ENCODE assay signal across 8 cellular contexts in the genomic region with DNA sequence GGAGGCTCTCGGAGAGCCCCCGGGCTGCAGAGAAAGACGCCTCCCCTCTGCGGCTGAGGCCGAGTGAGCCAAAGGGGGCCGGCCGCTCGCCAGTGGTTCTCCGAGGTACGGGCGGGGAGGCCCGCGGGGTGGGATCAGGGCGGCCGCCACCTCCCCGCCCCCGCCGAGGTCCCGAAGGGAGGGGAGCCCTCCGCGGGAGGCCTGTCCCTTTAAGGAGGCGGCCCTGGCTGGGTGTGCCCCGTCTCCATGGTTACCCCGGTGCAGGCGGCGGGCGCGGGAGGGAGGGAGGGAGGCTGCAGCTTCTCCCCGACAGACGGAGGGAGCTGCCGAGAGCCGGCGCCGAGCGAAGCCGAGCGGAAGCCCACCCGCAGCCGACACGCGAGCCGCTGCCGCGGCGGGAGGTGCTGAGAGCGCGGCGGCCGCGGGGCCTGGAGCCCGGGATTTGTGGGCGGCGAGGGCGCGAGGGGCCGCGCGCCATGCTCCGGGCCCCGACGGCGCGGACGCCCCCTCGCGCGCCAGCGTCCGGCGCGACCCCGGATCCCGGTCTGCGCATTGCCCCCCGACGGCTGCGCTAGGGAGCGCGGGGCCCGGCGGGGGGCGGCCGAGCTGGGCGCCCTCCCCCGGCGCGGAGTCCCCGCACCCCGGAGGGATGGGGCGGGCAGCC. TPM values are rescaled to one million over a fixed set of nuclear protein-coding genes. Genes with fewer than 3 reads are reported as not detected.
DNase-seq lines count a peak whose midpoint lies in the region; ATAC-seq and TF ChIP-seq lines count a peak whose summit lies in the region.

A gene with protein sequence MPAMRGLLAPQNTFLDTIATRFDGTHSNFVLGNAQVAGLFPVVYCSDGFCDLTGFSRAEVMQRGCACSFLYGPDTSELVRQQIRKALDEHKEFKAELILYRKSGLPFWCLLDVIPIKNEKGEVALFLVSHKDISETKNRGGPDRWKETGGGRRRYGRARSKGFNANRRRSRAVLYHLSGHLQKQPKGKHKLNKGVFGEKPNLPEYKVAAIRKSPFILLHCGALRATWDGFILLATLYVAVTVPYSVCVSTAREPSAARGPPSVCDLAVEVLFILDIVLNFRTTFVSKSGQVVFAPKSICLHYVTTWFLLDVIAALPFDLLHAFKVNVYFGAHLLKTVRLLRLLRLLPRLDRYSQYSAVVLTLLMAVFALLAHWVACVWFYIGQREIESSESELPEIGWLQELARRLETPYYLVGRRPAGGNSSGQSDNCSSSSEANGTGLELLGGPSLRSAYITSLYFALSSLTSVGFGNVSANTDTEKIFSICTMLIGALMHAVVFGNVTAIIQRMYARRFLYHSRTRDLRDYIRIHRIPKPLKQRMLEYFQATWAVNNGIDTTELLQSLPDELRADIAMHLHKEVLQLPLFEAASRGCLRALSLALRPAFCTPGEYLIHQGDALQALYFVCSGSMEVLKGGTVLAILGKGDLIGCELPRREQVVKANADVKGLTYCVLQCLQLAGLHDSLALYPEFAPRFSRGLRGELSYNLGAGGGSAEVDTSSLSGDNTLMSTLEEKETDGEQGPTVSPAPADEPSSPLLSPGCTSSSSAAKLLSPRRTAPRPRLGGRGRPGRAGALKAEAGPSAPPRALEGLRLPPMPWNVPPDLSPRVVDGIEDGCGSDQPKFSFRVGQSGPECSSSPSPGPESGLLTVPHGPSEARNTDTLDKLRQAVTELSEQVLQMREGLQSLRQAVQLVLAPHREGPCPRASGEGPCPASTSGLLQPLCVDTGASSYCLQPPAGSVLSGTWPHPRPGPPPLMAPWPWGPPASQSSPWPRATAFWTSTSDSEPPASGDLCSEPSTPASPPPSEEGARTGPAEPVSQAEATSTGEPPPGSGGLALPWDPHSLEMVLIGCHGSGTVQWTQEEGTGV (plus strand): TSS at position 291 of the 664 bp plus-strand sequence. CDS start 387 bp downstream, outside the sequence.

- H3K4me1 ChIP-seq in KMS-11 (ENCODE audit: low read depth, poor library complexity, severe bottlenecking), result peaks cover 27% of the 10 kb centered on the region
- H3K4me1 ChIP-seq in RWPE2 (ENCODE audit: insufficient read depth, poor library complexity, severe bottlenecking), result peaks cover 9% of the 10 kb centered on the region
- peaks cover 18% of the 10 kb centered on the region for H3K4me1 ChIP-seq in neuron (ENCODE audit: insufficient read depth, low read length)
- peaks cover 22 to 28% (median 26%) of the 10 kb centered on the region in 4 donors for H3K4me1 ChIP-seq in stomach

- H3K36me3 ChIP-seq in KMS-11 (ENCODE audit: insufficient read depth), result no peaks in the 10 kb centered on the region
- H3K36me3 ChIP-seq in RWPE2 (ENCODE audit: low read depth), result no peaks in the 10 kb centered on the region
- H3K36me3 ChIP-seq in neuron (ENCODE audit: insufficient read depth, low read length), result no peaks in the 10 kb centered on the region
- no peaks in the 10 kb centered on the region for H3K36me3 ChIP-seq in stomach

- peaks cover 28% of the 10 kb centered on the region for H3K27me3 ChIP-seq in KMS-11 (ENCODE audit: insufficient read depth, low read depth)
- peaks cover 14% of the 10 kb centered on the region for H3K27me3 ChIP-seq in RWPE2 (ENCODE audit: insufficient read depth, poor library complexity, severe bottlenecking)
- H3K27me3 ChIP-seq in neuron (ENCODE audit: insufficient read depth, low read length), result peaks cover 77% of the 10 kb centered on the region
- H3K27me3 ChIP-seq in stomach, result peaks cover 4 to 76% (median 35%) of the 10 kb centered on the region in 3 donors

- H4K20me1 ChIP-seq in KMS-11 (ENCODE audit: insufficient read depth), result no peaks in the 10 kb centered on the region

- no peak for TF ChIP-seq POLR2A in stomach (IDR thresholded peaks at IDR 0.05)

- POLR2A ChIA-PET in AG04449 (lab: Yijun Ruan, JAX), result no interaction called here

- TF ChIP-seq CTCF in AG04449 (IDR thresholded peaks at IDR 0.05; ENCODE audit: insufficient read depth, low read length, missing control alignments) (no peak), KMS-11 (conservative IDR thresholded peaks at IDR 0.05; ENCODE audit: low read depth, low read length) (no peak), RWPE2 (IDR thresholded peaks at IDR 0.05; ENCODE audit: poor library complexity, severe bottlenecking) (no peak), foreskin fibroblast (IDR thresholded peaks at IDR 0.05; ENCODE audit: low read depth, low read length) (no peak), stomach (IDR thresholded peaks at IDR 0.05) (no peak)

- H3K27ac ChIP-seq in KMS-11 (no peak within 1 kb of the TSS), RWPE2 (ENCODE audit: poor library complexity, severe bottlenecking) (no peak within 1 kb of the TSS), stomach (no peak within 1 kb of the TSS)

- CTCF ChIA-PET in AG04449 (lab: Yijun Ruan, JAX), result interaction anchor here (1.1 to 3.9 kb wide), 5 partner anchors 15 to 207 kb away, joined by 3 to 35 read pairs (median 5); no protein-coding TSS in a partner anchor

- no peak for DNase-seq in AG04449 (ENCODE audit: low read depth, low spot score)
- peak; percentile 81 for DNase-seq in GM19240 (ENCODE audit: insufficient read length, low spot score)
- DNase-seq in RWPE2 (ENCODE audit: low spot score), result peak; percentile 84
- DNase-seq in activated effector memory CD4-positive, alpha-beta T cell treated with anti-CD3 and anti-CD28 coated beads, Interleukin-2, amount 50 U/mL, for 16 hours, result peak; percentile 96
- peak; percentile 50 to 84 for DNase-seq in foreskin fibroblast
- DNase-seq in stomach, result peak; percentile 86

- no peaks in the 10 kb centered on the region for H3K9me3 ChIP-seq in RWPE2 (ENCODE audit: severe bottlenecking)
- no peaks in the 10 kb centered on the region for H3K9me3 ChIP-seq in neuron (ENCODE audit: low read length)
- H3K9me3 ChIP-seq in stomach, result no peaks in the 10 kb centered on the region

- H3K9ac ChIP-seq in KMS-11, result no peak within 1 kb of the TSS; the same call in 1 of the 2 replicates

- peak within 1 kb of the TSS; percentile 93 for H3K4me2 ChIP-seq in KMS-11

- peak within 1 kb of the TSS; percentile 38 for H3K4me3 ChIP-seq in AG04449 (ENCODE audit: low read depth, low read length)
- no peak within 1 kb of the TSS for H3K4me3 ChIP-seq in KMS-11 (IDR thresholded peaks at IDR 0.05; ENCODE audit: insufficient read depth, low read depth, low read length)
- peak within 1 kb of the TSS; percentile 44 for H3K4me3 ChIP-seq in RWPE2 (ENCODE audit: severe bottlenecking)
- H3K4me3 ChIP-seq in foreskin fibroblast (ENCODE audit: low read depth in 1 of 2, low read length in 2 of 2), result peak within 1 kb of the TSS; percentile 28 to 41
- peak within 1 kb of the TSS; percentile 48 for H3K4me3 ChIP-seq in neuron (ENCODE audit: low read length)
- peak within 1 kb of the TSS; percentile 52 to 79 (median 65) for H3K4me3 ChIP-seq in stomach

- H3K79me2 ChIP-seq in KMS-11 (ENCODE audit: insufficient read depth, low read depth), result no peaks in the 10 kb centered on the region

- WGBS in stomach, 5 donors, result 0 to 2% (median 0%) methylated on average over 7 to 90 of the region's 90 CpGs

- intact Hi-C loops in stomach (cut with DNase I; ENCODE audit: low total_unique reads), result no loop called here

- H2AFZ ChIP-seq in KMS-11 (ENCODE audit: low read depth), result peak within 1 kb of the TSS; percentile 57
- peak within 1 kb of the TSS; percentile 85 for H2AFZ ChIP-seq in neuron (ENCODE audit: low read depth, low read length)

- no peak for TF ChIP-seq EP300 in stomach (IDR thresholded peaks at IDR 0.05)

- ATAC-seq in RWPE2 (ENCODE audit: low read depth), result peak; percentile 68

RNA-seq across cellular contexts. Expression of the gene that starts here (rescaled TPM):
- under 1 TPM in 1 of 5 donors, not detected in 4; 0.55 TPM for total RNA-seq in stomach
- under 1 TPM; 0.25 to 0.61 (median 0.44) TPM for polyA plus RNA-seq in stomach

Comparison
In these comparisons a context has a peak if more than half of its experiments do, and no peak if none do; other contexts are left out.
1. Peak in DNase-seq and H3K4me3 ChIP-seq in stomach; RNA of the gene not detected or under 1 TPM.